1 cellular context compared by ENCODE assay signal in genomic region chr19:2329162-2329505, GRCh38.
TF ChIP-seq lines count a peak whose summit lies in the region.

No MANE protein-coding gene starts in this region.

TF ChIP-seq in GM12878, 131 proteins besides CTCF, POLR2A, EP300 and RAD21:
- TF ChIP-seq BHLHE40 (IDR thresholded peaks at IDR 0.05; ENCODE audit: borderline replicate concordance in 1 of 2, low read depth in 2 of 2, low read length in 1 of 2) (no peak), CBX5 (IDR thresholded peaks at IDR 0.05; ENCODE audit: low read depth) (no peak), PAX8 (IDR thresholded peaks at IDR 0.05) (no peak), TAF1 (IDR thresholded peaks at IDR 0.05; ENCODE audit: borderline replicate concordance, low read depth, low read length) (no peak), RELB (IDR thresholded peaks at IDR 0.05; ENCODE audit: low read depth) (no peak), CHD4 (IDR thresholded peaks at IDR 0.05) (no peak), IKZF2 (IDR thresholded peaks at IDR 0.05) (no peak), E2F8 (IDR thresholded peaks at IDR 0.05; ENCODE audit: low read depth, partially characterized antibody) (no peak), E2F4 (IDR thresholded peaks at IDR 0.05; ENCODE audit: low read depth, low read length) (no peak), RB1 (IDR thresholded peaks at IDR 0.05; ENCODE audit: borderline replicate concordance) (no peak), TBL1XR1 (IDR thresholded peaks at IDR 0.05; ENCODE audit: low read depth, low read length) (no peak), IRF4 (IDR thresholded peaks at IDR 0.05; ENCODE audit: low read depth, low read length) (no peak), SIX5 (IDR thresholded peaks at IDR 0.05; ENCODE audit: low read depth, low read length, severe bottlenecking) (no peak)
